ENCODE assay signal across 8 cellular contexts in the genomic region with DNA sequence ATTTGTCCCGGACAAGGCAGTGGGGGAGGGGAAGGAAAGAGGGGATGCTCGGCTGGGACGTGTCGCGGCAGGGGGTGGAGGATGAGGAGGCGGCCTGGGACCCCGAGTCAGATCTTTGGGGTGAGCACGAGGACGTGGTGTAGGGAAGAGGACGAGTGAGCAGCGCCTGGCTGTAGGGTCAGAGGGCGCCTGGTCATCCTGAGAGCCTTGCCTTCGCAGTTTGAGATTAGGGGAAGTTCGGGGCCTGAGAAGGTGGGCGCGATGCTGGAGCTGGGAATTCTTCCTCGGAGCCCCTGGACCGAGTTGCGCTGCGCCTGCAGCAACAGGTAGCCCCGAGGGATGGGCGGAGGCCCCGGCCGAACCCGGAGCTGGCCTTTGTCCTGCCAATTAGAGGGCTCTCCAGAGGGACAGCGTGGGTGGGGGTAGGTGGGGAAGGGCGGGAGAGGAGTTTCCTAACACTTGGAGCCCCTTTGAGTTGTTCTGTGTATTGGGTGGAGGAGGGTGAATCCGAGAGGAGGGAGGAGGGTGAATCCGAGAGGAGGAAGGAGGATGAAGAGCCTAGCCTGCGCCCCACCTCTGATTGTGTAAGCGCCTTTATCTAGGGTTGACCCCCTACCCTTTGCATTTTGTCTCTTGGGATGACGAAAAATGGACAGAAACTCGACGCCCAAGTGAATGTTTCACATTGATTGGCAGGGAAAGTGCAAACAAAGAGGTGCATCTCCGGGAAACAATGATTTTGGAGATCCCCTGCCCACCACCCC.
A peak's percentile ranks its signal among the peaks of the same experiment; 100 is the strongest.
DNase-seq lines count a peak whose midpoint lies in the region; ATAC-seq and TF ChIP-seq lines count a peak whose summit lies in the region.

No MANE protein-coding gene starts in this region.

- H3K4me1 ChIP-seq in ascending aorta: peaks cover 0 to 10% of the 10 kb centered on the region in 2 donors

- intact Hi-C loops in ascending aorta (cut with DNase I): loop anchor here (2.0 to 10.0 kb wide), 3 partner anchors 33 to 1219 kb away; no protein-coding TSS in a partner anchor

- H3K27ac ChIP-seq in ascending aorta: peak overlapping the region; percentile 58 to 66

- no peak overlapping the region for H3K27ac Mint-ChIP-seq in stimulated activated naive CD8-positive, alpha-beta T cell treated with anti-CD3 and anti-CD28 coated beads, Interleukin-15, amount 100 ng/mL, for 72 hours

- no peaks in the 10 kb centered on the region for H3K9me3 Mint-ChIP-seq in stimulated activated naive CD8-positive, alpha-beta T cell treated with anti-CD3 and anti-CD28 coated beads, Interleukin-15, amount 100 ng/mL, for 72 hours

- no peak for TF ChIP-seq CTCF in ascending aorta (IDR thresholded peaks at IDR 0.05)

- H3K27me3 ChIP-seq in ascending aorta: no peaks in the 10 kb centered on the region

- ATAC-seq in stimulated activated naive CD8-positive, alpha-beta T cell treated with anti-CD3 and anti-CD28 coated beads, Interleukin-15, amount 100 ng/mL, for 72 hours: peak; percentile 36
- ATAC-seq in GM21825 (IDR thresholded peaks at IDR 0.05; ENCODE audit: unreplicated experiment) (no peak), HG03432 (IDR thresholded peaks at IDR 0.05; ENCODE audit: unreplicated experiment) (no peak)

- H3K4me3 ChIP-seq in ascending aorta: peak overlapping the region; percentile 66 to 76

- peak overlapping the region; percentile 67 to 84 for H3K4me3 Mint-ChIP-seq in stimulated activated naive CD8-positive, alpha-beta T cell treated with anti-CD3 and anti-CD28 coated beads, Interleukin-15, amount 100 ng/mL, for 72 hours

- DNase-seq in DMS53 (lab: John Stamatoyannopoulos, UW) (peak; percentile 48), DMS53 treated with DMSO at 0.1 percent for 48 hours (lab: John Stamatoyannopoulos, UW; ENCODE audit: unreplicated experiment) (no peak), ascending aorta (ENCODE audit: low spot score in 2 of 2) (no peak), iPS-NIHi7 (ENCODE audit: extremely low spot score) (peak; percentile 78), DMS153 (lab: John Stamatoyannopoulos, UW) (no peak)
- no peak for DNase-seq in stimulated activated naive CD8-positive, alpha-beta T cell treated with anti-CD3 and anti-CD28 coated beads, Interleukin-15, amount 100 ng/mL, for 72 hours

- H3K9me3 ChIP-seq in ascending aorta: no peaks in the 10 kb centered on the region

- no peaks in the 10 kb centered on the region for H3K36me3 ChIP-seq in ascending aorta

- H3K27me3 Mint-ChIP-seq in stimulated activated naive CD8-positive, alpha-beta T cell treated with anti-CD3 and anti-CD28 coated beads, Interleukin-15, amount 100 ng/mL, for 72 hours: peaks cover 82% of the 10 kb centered on the region

- H3K4me1 Mint-ChIP-seq in stimulated activated naive CD8-positive, alpha-beta T cell treated with anti-CD3 and anti-CD28 coated beads, Interleukin-15, amount 100 ng/mL, for 72 hours: peaks cover 34% of the 10 kb centered on the region

Comparison
In these comparisons a context has a peak if more than half of its experiments do, and no peak if none do; other contexts are left out.
1. DNase-seq: peak in DMS53 (single experiment) and iPS-NIHi7 (single experiment); none in DMS53 treated with DMSO at 0.1 percent for 48 hours (single experiment), ascending aorta (0 of 2), stimulated activated naive CD8-positive, alpha-beta T cell treated with anti-CD3 and anti-CD28 coated beads, Interleukin-15, amount 100 ng/mL, for 72 hours (0 of 2) and DMS153 (single experiment).